Comparison of ENCODE assay signal across 1 cellular context in genomic region chr10:97736902-97737769, GRCh38.
A peak's percentile ranks its signal among the peaks of the same experiment; 100 is the strongest.
TF ChIP-seq lines count a peak whose summit lies in the region.

ZFYVE27 (plus strand) TSS chr10:97737128; CDS start chr10:97738478, 1,350 bp downstream.

TF ChIP-seq in K562, 482 proteins besides CTCF, POLR2A, EP300 and RAD21 (continued from another document and continues in another):
- TF ChIP-seq ZBTB40 (IDR thresholded peaks at IDR 0.05) (no peak), ZBTB40 (CRISPR knock-in tag; IDR thresholded peaks at IDR 0.05) (no peak), ZNF318 (IDR thresholded peaks at IDR 0.05; ENCODE audit: borderline replicate concordance in 1 of 2, low read depth in 1 of 2) (no peak), KDM5B (IDR thresholded peaks at IDR 0.05; ENCODE audit: insufficient replicate concordance, low read depth, low read length) (peak; percentile 70), RBM25 (IDR thresholded peaks at IDR 0.05; ENCODE audit: low read depth, low read length, severe bottlenecking) (no peak), REST (CRISPR knock-in tag; IDR thresholded peaks at IDR 0.05; ENCODE audit: low read depth) (no peak), RBM39 (optimal IDR thresholded peaks at IDR 0.05; ENCODE audit: low read depth, low read length) (no peak), KDM1A (IDR thresholded peaks at IDR 0.05) (no peak), IRF9 (tag; IDR thresholded peaks at IDR 0.05) (no peak; the same call in 1 of the 2 replicates), ZNF121 (CRISPR knock-in tag; conservative IDR thresholded peaks at IDR 0.05) (no peak), KLF1 (tag; IDR thresholded peaks at IDR 0.05) (no peak), SMAD3 (CRISPR knock-in tag; conservative IDR thresholded peaks at IDR 0.05) (no peak), RB1 (IDR thresholded peaks at IDR 0.05; ENCODE audit: low read depth) (no peak; the same call in 1 of the 2 replicates), ZNF23 (CRISPR knock-in tag; IDR thresholded peaks at IDR 0.05) (no peak), CLOCK (CRISPR knock-in tag; IDR thresholded peaks at IDR 0.05; ENCODE audit: borderline replicate concordance) (no peak), ZNF444 (CRISPR knock-in tag; IDR thresholded peaks at IDR 0.05) (no peak), NCOA6 (IDR thresholded peaks at IDR 0.05) (no peak), KAT8 (IDR thresholded peaks at IDR 0.05; ENCODE audit: low read depth) (no peak), FOXK1 (CRISPR knock-in tag; IDR thresholded peaks at IDR 0.05; ENCODE audit: borderline replicate concordance) (no peak), ZBTB9 (CRISPR knock-in tag; IDR thresholded peaks at IDR 0.05) (no peak), FOSL1 (tag; conservative IDR thresholded peaks at IDR 0.05) (peak; percentile 56), ATF1 (CRISPR knock-in tag; IDR thresholded peaks at IDR 0.05) (peak; percentile 61; the same call in 1 of the 2 replicates), ATF1 (tag; IDR thresholded peaks at IDR 0.05) (peak; percentile 96), CBX5 (IDR thresholded peaks at IDR 0.05; ENCODE audit: borderline replicate concordance, low read depth) (no peak)
